ENCODE assay signal across 25 cellular contexts in the genomic region with DNA sequence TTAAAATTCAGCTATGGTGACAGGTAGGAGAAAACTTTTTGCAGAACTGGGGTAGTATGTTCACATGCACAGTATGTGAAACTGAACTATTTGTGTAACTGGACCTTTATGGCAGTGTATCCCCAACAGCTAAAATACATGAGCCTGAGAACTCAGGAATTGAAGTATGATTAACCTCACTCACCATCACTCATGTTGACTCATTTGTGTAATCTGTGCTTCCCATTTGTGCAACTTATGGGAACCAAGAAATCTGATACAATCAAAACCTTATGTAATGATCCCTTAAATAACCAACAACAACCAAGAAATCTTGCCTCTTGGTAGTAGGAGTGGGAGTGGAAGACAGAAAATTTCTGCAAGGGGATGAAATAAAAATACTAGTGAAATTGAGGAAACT.
DNase-seq lines count a peak whose midpoint lies in the region; ATAC-seq and TF ChIP-seq lines count a peak whose summit lies in the region.
"Had no signal": no experiment of that assay in that cellular context is flagged by ENCODE, and none has a peak within 500 bp of the region (broad histone marks: within the 10 kb centered on the region; RNA-seq: fewer than 3 reads in every experiment).

No MANE protein-coding gene starts in this region.

- H3K9me3 ChIP-seq in SK-N-SH: no peaks in the 10 kb centered on the region
- H3K9me3 ChIP-seq: esophagus muscularis mucosa, thoracic aorta had no signal

- H3K36me3 ChIP-seq in SK-N-SH (replicated peaks in 1 of 2; ENCODE audit: control insufficient read depth in 1 of 2, insufficient read depth in 2 of 2, low read length in 1 of 2): peaks cover 0 to 2% of the 10 kb centered on the region in 2 experiments
- H3K36me3 ChIP-seq: esophagus muscularis mucosa, thoracic aorta had no signal

- in situ Hi-C loops in astrocyte of the spinal cord (cut with HindIII; ENCODE audit: low sequenced_read_pairs): no loop called here

- TF ChIP-seq CTCF in SK-N-SH (IDR thresholded peaks at IDR 0.05): no peak
- no peak for TF ChIP-seq CTCF in astrocyte of the spinal cord (IDR thresholded peaks at IDR 0.05; ENCODE audit: low read depth, low read length)
- no peak for TF ChIP-seq CTCF in omental fat pad (IDR thresholded peaks at IDR 0.05)
- no peak for TF ChIP-seq CTCF in progenitor cell of endocrine pancreas (IDR thresholded peaks at IDR 0.05; ENCODE audit: unreplicated experiment)

- CTCF ChIA-PET in SK-N-SH (lab: Yijun Ruan, JAX): no interaction called here

- H3K27ac ChIP-seq in SK-N-SH (ENCODE audit: low read depth in 2 of 2, low read length in 1 of 2): peak overlapping the region in 1 of 2 experiments; percentile 99; a peak in 2 of 4 replicates
- H3K27ac ChIP-seq: 22Rv1, esophagus muscularis mucosa, thoracic aorta, VCaP had no signal

- H3K27ac Mint-ChIP-seq in progenitor cell of endocrine pancreas: no peak overlapping the region
- H3K27ac Mint-ChIP-seq: activated CD8-positive, alpha-beta T cell treated with anti-CD3 and anti-CD28 coated beads for 36 hours; activated naive CD4-positive, alpha-beta T cell treated with anti-CD3 and anti-CD28 coated beads for 36 hours; activated T-cell treated with anti-CD3 and anti-CD28 coated beads, Interleukin-2, amount 50 U/mL, for 24 hours; GM23338; nephron progenitor cell; T-helper 1 cell treated with Interleukin-12 subunit alpha and Interleukin-12 subunit beta and Interleukin-4 antibody, amounts not matched to agents 30 μg/mL and 1 μg/mL, for 36 hours had no signal

- DNase-seq in SK-N-SH (no peak), astrocyte of the spinal cord (ENCODE audit: low read depth, low spot score) (peak; percentile 50), fibroblast of the conjunctiva (ENCODE audit: low read depth) (peak; percentile 18), omental fat pad (ENCODE audit: low spot score) (no peak), cerebellar nuclear complex (lab: John Stamatoyannopoulos, UW) (no peak), progenitor cell of endocrine pancreas (ENCODE audit: low spot score, unreplicated experiment) (no peak)
- DNase-seq in activated CD4-positive, alpha-beta T cell treated with anti-CD3 and anti-CD28 coated beads for 4 hours: no peak
- DNase-seq: activated CD8-positive, alpha-beta T cell treated with anti-CD3 and anti-CD28 coated beads for 36 hours; activated naive CD4-positive, alpha-beta T cell treated with anti-CD3 and anti-CD28 coated beads for 36 hours; activated T-cell treated with anti-CD3 and anti-CD28 coated beads, Interleukin-2, amount 50 U/mL, for 24 hours; DMS79 treated with DMSO at 0.1 percent for 48 hours; hypothalamus; kidney glomerular epithelial cell; MV-4-11; NCI-H2029; nephron progenitor cell; SIG-M5; stimulated activated CD4-positive, alpha-beta T cell treated with anti-CD3 and anti-CD28 coated beads, Interleukin-12 subunit alpha, Interleukin-12 subunit beta, amount 100 ng/mL, for 4 hours had no signal

- H3K27me3 Mint-ChIP-seq in progenitor cell of endocrine pancreas: no peaks in the 10 kb centered on the region
- H3K27me3 Mint-ChIP-seq: activated CD8-positive, alpha-beta T cell treated with anti-CD3 and anti-CD28 coated beads for 36 hours; activated T-cell treated with anti-CD3 and anti-CD28 coated beads, Interleukin-2, amount 50 U/mL, for 24 hours had no signal

- H3K4me3 Mint-ChIP-seq in progenitor cell of endocrine pancreas (ENCODE audit: low read depth): no peak overlapping the region
- H3K4me3 Mint-ChIP-seq: activated CD8-positive, alpha-beta T cell treated with anti-CD3 and anti-CD28 coated beads for 36 hours; activated naive CD4-positive, alpha-beta T cell treated with anti-CD3 and anti-CD28 coated beads for 36 hours; activated T-cell treated with anti-CD3 and anti-CD28 coated beads, Interleukin-2, amount 50 U/mL, for 24 hours; GM23338; nephron progenitor cell; T-helper 1 cell treated with Interleukin-12 subunit alpha and Interleukin-12 subunit beta and Interleukin-4 antibody, amounts not matched to agents 30 μg/mL and 1 μg/mL, for 36 hours had no signal

- no peaks in the 10 kb centered on the region for H3K79me2 ChIP-seq in SK-N-SH (ENCODE audit: insufficient read depth)

- ATAC-seq in SK-N-SH treated with all-trans-retinoic acid at 6 μM for 48 hours: peak; percentile 51
- no peak for ATAC-seq in omental fat pad (ENCODE audit: low FRiP score)
- ATAC-seq: activated CD8-positive, alpha-beta T cell treated with anti-CD3 and anti-CD28 coated beads for 36 hours; GM23338 had no signal

- H3K36me3 Mint-ChIP-seq in progenitor cell of endocrine pancreas (ENCODE audit: insufficient read depth): no peaks in the 10 kb centered on the region

- no peak overlapping the region for H3K9ac ChIP-seq in SK-N-SH

- H3K27me3 ChIP-seq in SK-N-SH (ENCODE audit: insufficient read depth): no peaks in the 10 kb centered on the region
- H3K27me3 ChIP-seq: esophagus muscularis mucosa had no signal

- TF ChIP-seq RAD21 in SK-N-SH (IDR thresholded peaks at IDR 0.05; ENCODE audit: low read length): no peak

- no peak overlapping the region for H3K4me2 ChIP-seq in SK-N-SH
- H3K4me2 ChIP-seq: GM23338 had no signal

- H3K4me3 ChIP-seq in SK-N-SH (ENCODE audit: low read depth in 2 of 2, low read length in 1 of 2) (no peak overlapping the region), astrocyte of the spinal cord (ENCODE audit: low read depth, low read length) (no peak overlapping the region)
- H3K4me3 ChIP-seq: esophagus muscularis mucosa, GM23338, thoracic aorta had no signal

- no peaks in the 10 kb centered on the region for H3F3A ChIP-seq in SK-N-SH (replicated peaks; ENCODE audit: insufficient read depth)

- H3K4me1 Mint-ChIP-seq in progenitor cell of endocrine pancreas (ENCODE audit: low read depth): peaks cover 2% of the 10 kb centered on the region
- H3K4me1 Mint-ChIP-seq: GM23338, nephron progenitor cell had no signal

- peaks cover 0 to 6% of the 10 kb centered on the region in 2 experiments; a peak in 2 of 4 replicates for H3K4me1 ChIP-seq in SK-N-SH (ENCODE audit: control insufficient read depth in 1 of 2, insufficient read depth in 2 of 2, low read depth in 1 of 2, low read length in 1 of 2)
- H3K4me1 ChIP-seq: esophagus muscularis mucosa had no signal

- peaks cover 9% of the 10 kb centered on the region for H3K9me3 Mint-ChIP-seq in progenitor cell of endocrine pancreas (ENCODE audit: low read depth)
- H3K9me3 Mint-ChIP-seq: GM23338, nephron progenitor cell had no signal

- no peak overlapping the region for H2AFZ ChIP-seq in SK-N-SH (ENCODE audit: low read depth)
- H2AFZ ChIP-seq: GM23338 had no signal

- no peaks in the 10 kb centered on the region for H3K9me2 ChIP-seq in SK-N-SH

- no peaks in the 10 kb centered on the region for H4K20me1 ChIP-seq in SK-N-SH (ENCODE audit: insufficient read depth)

- POLR2A ChIA-PET in SK-N-SH (lab: Yijun Ruan, JAX): no interaction called here

- TF ChIP-seq EP300 in SK-N-SH (IDR thresholded peaks at IDR 0.05; ENCODE audit: borderline replicate concordance in 1 of 2, low read depth in 1 of 2, low read length in 1 of 2): no peak

TF ChIP-seq in SK-N-SH treated with all-trans-retinoic acid at 6 μM for 48 hours, 23 proteins besides CTCF, POLR2A, EP300 and RAD21:
- 0 out of 2 replicates have a peak, but pooled peaks have one; percentile 29 for TF ChIP-seq ZC3H10 (CRISPR knock-in tag; IDR thresholded peaks at IDR 0.05)
- TF ChIP-seq ZFP30 (CRISPR knock-in tag; IDR thresholded peaks at IDR 0.05): no peak
- TF ChIP-seq PPARA (CRISPR knock-in tag; IDR thresholded peaks at IDR 0.05; ENCODE audit: borderline replicate concordance): no peak

TF ChIP-seq in SK-N-SH, 30 proteins besides CTCF, POLR2A, EP300 and RAD21 (continues in another document):
- no peak for TF ChIP-seq RFX5 (IDR thresholded peaks at IDR 0.05; ENCODE audit: low read length)
- TF ChIP-seq, protein P1, sequence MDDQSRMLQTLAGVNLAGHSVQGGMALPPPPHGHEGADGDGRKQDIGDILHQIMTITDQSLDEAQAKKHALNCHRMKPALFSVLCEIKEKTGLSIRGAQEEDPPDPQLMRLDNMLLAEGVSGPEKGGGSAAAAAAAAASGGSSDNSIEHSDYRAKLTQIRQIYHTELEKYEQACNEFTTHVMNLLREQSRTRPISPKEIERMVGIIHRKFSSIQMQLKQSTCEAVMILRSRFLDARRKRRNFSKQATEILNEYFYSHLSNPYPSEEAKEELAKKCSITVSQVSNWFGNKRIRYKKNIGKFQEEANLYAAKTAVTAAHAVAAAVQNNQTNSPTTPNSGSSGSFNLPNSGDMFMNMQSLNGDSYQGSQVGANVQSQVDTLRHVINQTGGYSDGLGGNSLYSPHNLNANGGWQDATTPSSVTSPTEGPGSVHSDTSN (IDR thresholded peaks at IDR 0.05): no peak
- no peak for TF ChIP-seq ZBTB33 (IDR thresholded peaks at IDR 0.05; ENCODE audit: borderline replicate concordance, low read depth)
- TF ChIP-seq GATA2 (CRISPR knock-in tag; IDR thresholded peaks at IDR 0.05): no peak
- TF ChIP-seq YY1 (IDR thresholded peaks at IDR 0.05; ENCODE audit: low read depth): no peak
- TF ChIP-seq TEAD4 (IDR thresholded peaks at IDR 0.05; ENCODE audit: borderline replicate concordance, insufficient read depth): no peak
- no peak for TF ChIP-seq GABPA (IDR thresholded peaks at IDR 0.05; ENCODE audit: low read depth)
- TF ChIP-seq POLR2AphosphoS5 (IDR thresholded peaks at IDR 0.05; ENCODE audit: low read depth, low read length): no peak

Comparison
In these comparisons a context has a peak if more than half of its experiments do, and no peak if none do; other contexts are left out.
1. DNase-seq: peak in astrocyte of the spinal cord (single experiment) and fibroblast of the conjunctiva (single experiment); none in SK-N-SH (single experiment), omental fat pad (single experiment), activated CD4-positive, alpha-beta T cell treated with anti-CD3 and anti-CD28 coated beads for 4 hours (0 of 2), cerebellar nuclear complex (0 of 2) and progenitor cell of endocrine pancreas (single experiment).